In the genomic region with DNA sequence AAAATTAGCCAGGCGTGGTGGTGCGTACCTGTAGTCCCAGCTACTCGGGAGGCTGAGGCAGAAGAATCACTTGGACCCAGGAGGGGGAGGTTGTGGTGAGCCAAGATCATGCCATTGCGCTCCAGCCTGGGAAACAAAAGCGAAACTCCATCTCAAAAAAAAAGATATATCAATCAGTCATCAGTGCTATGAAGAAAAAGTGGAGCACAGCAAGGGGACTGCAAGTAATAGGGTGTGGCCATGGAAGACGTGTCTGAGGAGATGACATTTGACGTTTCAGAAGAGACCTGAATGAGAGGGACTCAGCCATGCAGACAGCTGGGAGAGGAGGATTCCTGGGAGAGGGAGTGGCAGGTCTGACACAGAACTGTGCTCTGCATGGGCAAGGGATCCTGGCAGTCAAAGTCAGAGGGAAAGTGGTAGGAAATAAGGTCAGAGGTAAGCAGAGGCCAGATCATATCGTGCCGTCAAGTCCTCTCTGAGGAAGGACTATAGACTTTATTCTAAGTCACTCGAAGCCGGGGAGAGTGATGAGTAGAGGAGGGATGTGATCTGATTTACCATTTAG, we compare ENCODE assay signal across 13 cellular contexts. TPM values are rescaled to one million over a fixed set of nuclear protein-coding genes. Genes with fewer than 3 reads are reported as not detected.
DNase-seq lines count a peak whose midpoint lies in the region; ATAC-seq and TF ChIP-seq lines count a peak whose summit lies in the region.
"Had no signal": no experiment of that assay in that cellular context is flagged by ENCODE, and none has a peak within 500 bp of the region (broad histone marks: within the 10 kb centered on the region; RNA-seq: fewer than 3 reads in every experiment).

No MANE protein-coding gene starts in this region.

- H3K27ac ChIP-seq in epithelial cell of prostate (peak overlapping the region; percentile 84), smooth muscle cell (ENCODE audit: low read depth) (no peak overlapping the region)
- H3K27ac ChIP-seq: PC-9 had no signal

- no peaks in the 10 kb centered on the region for H3K27me3 Mint-ChIP-seq in activated T-cell treated with anti-CD3 and anti-CD28 coated beads, Interleukin-2, amount 50 U/mL, for 4 hours (ENCODE audit: low read depth)
- no peaks in the 10 kb centered on the region for H3K27me3 Mint-ChIP-seq in T-helper 2 cell treated with Interferon-gamma antibody and Interleukin-4, amounts not matched to agents 5 μg/mL and 100 μg/mL, for 36 hours (ENCODE audit: low read depth)
- peaks cover 4% of the 10 kb centered on the region for H3K27me3 Mint-ChIP-seq in glutamatergic neuron (ENCODE audit: unreplicated experiment)

- H4K20me1 ChIP-seq in smooth muscle cell (ENCODE audit: low read depth) = no peaks in the 10 kb centered on the region

- TF ChIP-seq CTCF in smooth muscle cell (IDR thresholded peaks at IDR 0.05; ENCODE audit: borderline replicate concordance, insufficient read depth, poor library complexity, severe bottlenecking) (no peak), glutamatergic neuron (IDR thresholded peaks at IDR 0.05; ENCODE audit: partially characterized antibody, unreplicated experiment) (no peak)

- DNase-seq in activated T-cell treated with anti-CD3 and anti-CD28 coated beads, Interleukin-2, amount 50 U/mL, for 4 hours = no peak
- DNase-seq in activated T-cell treated with anti-CD3 and anti-CD28 coated beads for 4 hours (no peak), epithelial cell of prostate (ENCODE audit: low read depth, low spot score) (no peak), smooth muscle cell (lab: John Stamatoyannopoulos, UW; ENCODE audit: unreplicated experiment) (no peak), glutamatergic neuron (no peak)
- DNase-seq in T-helper 2 cell treated with Interferon-gamma antibody and Interleukin-4, amounts not matched to agents 5 μg/mL and 100 μg/mL, for 36 hours (ENCODE audit: low spot score) = no peak
- DNase-seq in stimulated activated effector memory CD8-positive, alpha-beta T cell treated with anti-CD3 and anti-CD28 coated beads, Interleukin-12 subunit alpha, Interleukin-12 subunit beta, amount 100 ng/mL, for 72 hours (ENCODE audit: low spot score in 2 of 2) = no peak
- DNase-seq: amniotic stem cell, DMS153, NCI-H2227 treated with DMSO at 0.1 percent for 48 hours, PC-9 had no signal

- WGBS in smooth muscle cell (ENCODE audit: low lambda C conversion rate) = 91% methylated on average over 11 of the region's 11 CpGs

- H3K27ac Mint-ChIP-seq in T-helper 2 cell treated with Interferon-gamma antibody and Interleukin-4, amounts not matched to agents 5 μg/mL and 100 μg/mL, for 36 hours = peak overlapping the region; percentile 78
- peak overlapping the region; percentile 83 for H3K27ac Mint-ChIP-seq in stimulated activated effector memory CD8-positive, alpha-beta T cell treated with anti-CD3 and anti-CD28 coated beads, Interleukin-12 subunit alpha, Interleukin-12 subunit beta, amount 100 ng/mL, for 72 hours
- H3K27ac Mint-ChIP-seq in glutamatergic neuron (ENCODE audit: unreplicated experiment) = no peak overlapping the region

- peaks cover 7% of the 10 kb centered on the region for H3F3A ChIP-seq in smooth muscle cell (ENCODE audit: low read depth)

- H3K27me3 ChIP-seq in smooth muscle cell (ENCODE audit: low read depth) = no peaks in the 10 kb centered on the region
- H3K27me3 ChIP-seq: gastroesophageal sphincter had no signal

- H3K4me1 ChIP-seq in smooth muscle cell (ENCODE audit: low read depth) = no peaks in the 10 kb centered on the region

- H3K4me3 Mint-ChIP-seq in activated T-cell treated with anti-CD3 and anti-CD28 coated beads, Interleukin-2, amount 50 U/mL, for 4 hours = peak overlapping the region; percentile 59
- peak overlapping the region; percentile 28 for H3K4me3 Mint-ChIP-seq in T-helper 2 cell treated with Interferon-gamma antibody and Interleukin-4, amounts not matched to agents 5 μg/mL and 100 μg/mL, for 36 hours
- peak overlapping the region; percentile 89 for H3K4me3 Mint-ChIP-seq in stimulated activated effector memory CD8-positive, alpha-beta T cell treated with anti-CD3 and anti-CD28 coated beads, Interleukin-12 subunit alpha, Interleukin-12 subunit beta, amount 100 ng/mL, for 72 hours
- H3K4me3 Mint-ChIP-seq in glutamatergic neuron (ENCODE audit: unreplicated experiment) = no peak overlapping the region

- H3K9me3 ChIP-seq in smooth muscle cell (replicated peaks; ENCODE audit: low read depth) = no peaks in the 10 kb centered on the region
- H3K9me3 ChIP-seq: gastroesophageal sphincter had no signal

- no peak overlapping the region for H2AFZ ChIP-seq in smooth muscle cell (ENCODE audit: low read depth)
- H2AFZ ChIP-seq: PC-9 had no signal

- H3K36me3 Mint-ChIP-seq in activated T-cell treated with anti-CD3 and anti-CD28 coated beads, Interleukin-2, amount 50 U/mL, for 4 hours (ENCODE audit: insufficient read depth) = peaks cover 26% of the 10 kb centered on the region
- H3K36me3 Mint-ChIP-seq in T-helper 2 cell treated with Interferon-gamma antibody and Interleukin-4, amounts not matched to agents 5 μg/mL and 100 μg/mL, for 36 hours (ENCODE audit: low read depth) = peaks cover 38% of the 10 kb centered on the region
- H3K36me3 Mint-ChIP-seq in stimulated activated effector memory CD8-positive, alpha-beta T cell treated with anti-CD3 and anti-CD28 coated beads, Interleukin-12 subunit alpha, Interleukin-12 subunit beta, amount 100 ng/mL, for 72 hours = peaks cover 79% of the 10 kb centered on the region
- no peaks in the 10 kb centered on the region for H3K36me3 Mint-ChIP-seq in glutamatergic neuron (ENCODE audit: unreplicated experiment)

- H3K9ac ChIP-seq in smooth muscle cell (ENCODE audit: low read depth) = no peak overlapping the region

- H3K36me3 ChIP-seq in smooth muscle cell (ENCODE audit: low read depth) = no peaks in the 10 kb centered on the region
- H3K36me3 ChIP-seq: gastroesophageal sphincter had no signal

- no peak for ATAC-seq in activated T-cell treated with anti-CD3 and anti-CD28 coated beads, Interleukin-2, amount 50 U/mL, for 4 hours
- no peak for ATAC-seq in stimulated activated effector memory CD8-positive, alpha-beta T cell treated with anti-CD3 and anti-CD28 coated beads, Interleukin-12 subunit alpha, Interleukin-12 subunit beta, amount 100 ng/mL, for 72 hours
- ATAC-seq in HG02981 (IDR thresholded peaks at IDR 0.05; ENCODE audit: unreplicated experiment) = no peak
- ATAC-seq: gastroesophageal sphincter had no signal

- no peaks in the 10 kb centered on the region for H3K79me2 ChIP-seq in smooth muscle cell (ENCODE audit: low read depth)

- no peak overlapping the region for H3K4me2 ChIP-seq in smooth muscle cell
- H3K4me2 ChIP-seq: PC-9 had no signal

- peaks cover 48% of the 10 kb centered on the region for H3K4me1 Mint-ChIP-seq in activated T-cell treated with anti-CD3 and anti-CD28 coated beads, Interleukin-2, amount 50 U/mL, for 4 hours (ENCODE audit: low read depth)
- peaks cover 36% of the 10 kb centered on the region for H3K4me1 Mint-ChIP-seq in T-helper 2 cell treated with Interferon-gamma antibody and Interleukin-4, amounts not matched to agents 5 μg/mL and 100 μg/mL, for 36 hours (ENCODE audit: low read depth)
- H3K4me1 Mint-ChIP-seq in stimulated activated effector memory CD8-positive, alpha-beta T cell treated with anti-CD3 and anti-CD28 coated beads, Interleukin-12 subunit alpha, Interleukin-12 subunit beta, amount 100 ng/mL, for 72 hours = peaks cover 53% of the 10 kb centered on the region
- no peaks in the 10 kb centered on the region for H3K4me1 Mint-ChIP-seq in glutamatergic neuron (ENCODE audit: low read depth, unreplicated experiment)

- H3K9me3 Mint-ChIP-seq in activated T-cell treated with anti-CD3 and anti-CD28 coated beads, Interleukin-2, amount 50 U/mL, for 4 hours = no peaks in the 10 kb centered on the region
- H3K9me3 Mint-ChIP-seq in T-helper 2 cell treated with Interferon-gamma antibody and Interleukin-4, amounts not matched to agents 5 μg/mL and 100 μg/mL, for 36 hours = no peaks in the 10 kb centered on the region
- no peaks in the 10 kb centered on the region for H3K9me3 Mint-ChIP-seq in stimulated activated effector memory CD8-positive, alpha-beta T cell treated with anti-CD3 and anti-CD28 coated beads, Interleukin-12 subunit alpha, Interleukin-12 subunit beta, amount 100 ng/mL, for 72 hours
- H3K9me3 Mint-ChIP-seq in glutamatergic neuron (ENCODE audit: unreplicated experiment) = no peaks in the 10 kb centered on the region

- no peak overlapping the region for H3K4me3 ChIP-seq in smooth muscle cell
- H3K4me3 ChIP-seq: PC-9 had no signal

RNA-seq across cellular contexts. Expression of a gene that starts 3.3 kb away (rescaled TPM):
- total RNA-seq in activated T-cell treated with anti-CD3 and anti-CD28 coated beads, Interleukin-2, amount 50 U/mL, for 4 hours = 10 to 100 TPM; 20.4 to 22.7 (median 22.4) TPM
- total RNA-seq in smooth muscle cell (0.36 and 0.40 TPM in 2 replicates), glutamatergic neuron (ENCODE audit: unreplicated experiment) (not detected)
- 0.27 TPM in 1 of 2 replicates, not detected in the other for polyA plus RNA-seq in smooth muscle cell
- total RNA-seq: PC-9 had no signal

RNA-seq across cellular contexts. Expression of a gene that starts 27.2 kb away (rescaled TPM):
- 10 to 100 TPM; 10.3 to 11.0 (median 10.8) TPM for total RNA-seq in activated T-cell treated with anti-CD3 and anti-CD28 coated beads, Interleukin-2, amount 50 U/mL, for 4 hours
- total RNA-seq in smooth muscle cell (32.0 and 39.4 TPM in 2 replicates), glutamatergic neuron (ENCODE audit: unreplicated experiment) (23.3 TPM)
- polyA plus RNA-seq in smooth muscle cell = 1.9 and 3.0 TPM in 2 replicates

RNA-seq across cellular contexts. Expression of a gene that starts 27.2 kb away (rescaled TPM):
- total RNA-seq in activated T-cell treated with anti-CD3 and anti-CD28 coated beads, Interleukin-2, amount 50 U/mL, for 4 hours = 10 to 100 TPM; 55.2 to 65.7 (median 64.0) TPM
- total RNA-seq in smooth muscle cell = 140 and 174 TPM in 2 replicates
- 28.4 and 42.2 TPM in 2 replicates for polyA plus RNA-seq in smooth muscle cell
- 63.4 TPM for total RNA-seq in glutamatergic neuron (ENCODE audit: unreplicated experiment)

Comparison
In these comparisons a context has a peak if more than half of its experiments do, and no peak if none do; other contexts are left out.
1. RNA of a gene that starts 3.3 kb away (total RNA-seq): 20.4 to 22.7 TPM in activated T-cell treated with anti-CD3 and anti-CD28 coated beads, Interleukin-2, amount 50 U/mL, for 4 hours; 0.36 to 0.40 TPM in smooth muscle cell and not detected in glutamatergic neuron (single experiment); every median in the first group is over 10 times any median in the second.